ENCODE assay signal across 21 cellular contexts in genomic region chr1:114554577-114554976, GRCh38.
"Had no signal": no experiment of that assay in that cellular context is flagged by ENCODE, and none has a peak within 500 bp of the region (broad histone marks: within the 10 kb centered on the region; RNA-seq: fewer than 3 reads in every experiment).

No MANE protein-coding gene starts in this region.

- H3K9me3 ChIP-seq: breast epithelium, lower lobe of right lung, thyroid gland had no signal

- H3K4me1 Mint-ChIP-seq: activated naive CD8-positive, alpha-beta T cell treated with anti-CD3 and anti-CD28 coated beads, Interleukin-2, amount 10 ng/mL, durations not matched to agents 7 days and 5 days; natural killer cell; WTC11 had no signal

- DNase-seq: activated CD4-positive, alpha-beta T cell treated with anti-CD3 and anti-CD28 coated beads, Interleukin-2, amount 50 U/mL, for 4 hours; activated CD8-positive, alpha-beta memory T cell treated with anti-CD3 and anti-CD28 coated beads for 24 hours; activated CD8-positive, alpha-beta memory T cell treated with anti-CD3 and anti-CD28 coated beads, Interleukin-2, amount 50 U/mL, for 4 hours; activated naive CD4-positive, alpha-beta T cell treated with anti-CD3 and anti-CD28 coated beads for 36 hours; activated naive CD8-positive, alpha-beta T cell treated with anti-CD3 and anti-CD28 coated beads, Interleukin-2, amount 10 ng/mL, durations not matched to agents 7 days and 5 days; activated T-cell treated with anti-CD3 and anti-CD28 coated beads, Interleukin-2, amount 50 U/mL, for 24 hours; amniotic stem cell; cortex of kidney; endodermal cell; kidney; lower lobe of right lung; natural killer cell; retina; stimulated activated CD4-positive, alpha-beta T cell treated with anti-CD3 and anti-CD28 coated beads, Interleukin-4, amount 100 ng/mL, for 4 hours; substantia nigra; T-helper 9 cell; thyroid gland had no signal

- H3K36me3 ChIP-seq: breast epithelium, lower lobe of right lung, thyroid gland had no signal

- H3K36me3 Mint-ChIP-seq: activated naive CD8-positive, alpha-beta T cell treated with anti-CD3 and anti-CD28 coated beads, Interleukin-2, amount 10 ng/mL, durations not matched to agents 7 days and 5 days; natural killer cell; WTC11 had no signal

- H3K27me3 Mint-ChIP-seq: activated T-cell treated with anti-CD3 and anti-CD28 coated beads, Interleukin-2, amount 50 U/mL, for 24 hours had no signal

- H3K27ac ChIP-seq: breast epithelium, epithelial cell of prostate, lower lobe of right lung, thyroid gland had no signal

- H3K4me3 Mint-ChIP-seq: activated naive CD4-positive, alpha-beta T cell treated with anti-CD3 and anti-CD28 coated beads for 36 hours; activated naive CD8-positive, alpha-beta T cell treated with anti-CD3 and anti-CD28 coated beads, Interleukin-2, amount 10 ng/mL, durations not matched to agents 7 days and 5 days; activated T-cell treated with anti-CD3 and anti-CD28 coated beads, Interleukin-2, amount 50 U/mL, for 24 hours; endodermal cell; natural killer cell; stimulated activated naive CD8-positive, alpha-beta T cell treated with anti-CD3 and anti-CD28 coated beads, Interleukin-15, Interleukin-2, amounts not matched to agents 100 ng/mL and 50 ng/mL, for 24 hours; WTC11 had no signal

- ATAC-seq: lower lobe of right lung, natural killer cell, WTC11 had no signal

- H3K4me3 ChIP-seq: breast epithelium, lower lobe of right lung, thyroid gland had no signal

- H3K4me1 ChIP-seq: breast epithelium, lower lobe of right lung, thyroid gland had no signal

- H3K27ac Mint-ChIP-seq: activated naive CD4-positive, alpha-beta T cell treated with anti-CD3 and anti-CD28 coated beads for 36 hours; activated naive CD8-positive, alpha-beta T cell treated with anti-CD3 and anti-CD28 coated beads, Interleukin-2, amount 10 ng/mL, durations not matched to agents 7 days and 5 days; activated T-cell treated with anti-CD3 and anti-CD28 coated beads, Interleukin-2, amount 50 U/mL, for 24 hours; endodermal cell; natural killer cell; stimulated activated naive CD8-positive, alpha-beta T cell treated with anti-CD3 and anti-CD28 coated beads, Interleukin-15, Interleukin-2, amounts not matched to agents 100 ng/mL and 50 ng/mL, for 24 hours; WTC11 had no signal

- H3K9me3 Mint-ChIP-seq: activated naive CD4-positive, alpha-beta T cell treated with anti-CD3 and anti-CD28 coated beads for 36 hours; activated naive CD8-positive, alpha-beta T cell treated with anti-CD3 and anti-CD28 coated beads, Interleukin-2, amount 10 ng/mL, durations not matched to agents 7 days and 5 days; activated T-cell treated with anti-CD3 and anti-CD28 coated beads, Interleukin-2, amount 50 U/mL, for 24 hours; endodermal cell; natural killer cell; stimulated activated naive CD8-positive, alpha-beta T cell treated with anti-CD3 and anti-CD28 coated beads, Interleukin-15, Interleukin-2, amounts not matched to agents 100 ng/mL and 50 ng/mL, for 24 hours; WTC11 had no signal

- H3K27me3 ChIP-seq: breast epithelium, thyroid gland had no signal
